In genomic region chr6:158938811-158939254, GRCh38 we compare ENCODE assay signal across 1 cellular context.
TF ChIP-seq lines count a peak whose summit lies in the region.

No MANE protein-coding gene starts in this region.

TF ChIP-seq in GM23338, 12 proteins besides CTCF, POLR2A, EP300 and RAD21 (continued from another document):
- TF ChIP-seq ZNF462 (CRISPR knock-in tag; IDR thresholded peaks at IDR 0.05) (no peak), EZH2 (IDR thresholded peaks at IDR 0.05; ENCODE audit: low read depth, unreplicated experiment) (no peak), EZH2phosphoT487 (IDR thresholded peaks at IDR 0.05; ENCODE audit: unreplicated experiment) (no peak), POLR2AphosphoS5 (IDR thresholded peaks at IDR 0.05; ENCODE audit: low read depth) (no peak), CREB1 (CRISPR knock-in tag; IDR thresholded peaks at IDR 0.05; ENCODE audit: low read depth) (no peak), NANOG (IDR thresholded peaks at IDR 0.05; ENCODE audit: borderline replicate concordance) (no peak), ZNF331 (CRISPR knock-in tag; IDR thresholded peaks at IDR 0.05; ENCODE audit: low read depth) (no peak)
TF ChIP-seq in GM23338: peak in this region for 0.
